ENCODE assay signal across 8 cellular contexts in the genomic region with DNA sequence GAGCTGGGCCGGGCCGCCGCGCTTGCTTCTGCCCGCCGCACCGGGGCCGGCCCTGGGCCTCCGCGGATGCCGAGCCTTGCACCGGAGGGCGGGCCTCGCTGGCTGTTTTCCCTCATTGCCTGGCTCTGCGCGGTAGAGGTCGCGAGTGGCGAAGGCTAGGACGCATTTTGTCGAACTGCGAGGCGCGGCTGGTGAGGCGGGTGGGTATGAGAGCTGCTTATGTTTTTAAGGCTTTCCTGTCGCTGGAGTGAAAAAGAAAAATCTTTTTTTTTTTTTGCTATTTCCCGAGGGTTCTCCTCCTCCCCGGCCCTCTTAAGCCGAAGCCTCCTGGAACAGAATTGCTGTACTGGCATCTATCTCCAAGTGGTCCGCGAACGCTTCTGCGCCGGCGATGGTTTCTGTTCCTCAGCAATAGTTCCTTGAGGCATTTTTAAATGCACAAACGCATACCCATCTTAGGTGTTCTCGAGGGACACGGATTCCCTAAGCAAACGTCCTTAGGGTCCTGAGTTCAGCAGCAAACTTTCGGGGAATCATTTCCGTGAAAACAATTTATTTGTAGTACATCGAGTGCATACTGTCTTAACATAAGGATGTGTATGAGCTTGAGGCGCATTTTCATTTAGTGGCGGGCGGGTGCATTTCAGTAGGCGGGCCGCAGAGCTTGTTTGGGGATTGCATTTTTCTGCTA. TPM values are rescaled to one million over a fixed set of nuclear protein-coding genes. Genes with fewer than 3 reads are reported as not detected.
DNase-seq lines count a peak whose midpoint lies in the region; ATAC-seq and TF ChIP-seq lines count a peak whose summit lies in the region.

No MANE protein-coding gene starts in this region.

- peak overlapping the region; percentile 72 for H3K4me3 ChIP-seq in AG09309 (ENCODE audit: control insufficient read depth, low read depth, low read length)
- peak overlapping the region; percentile 50 to 88 (median 73) for H3K4me3 ChIP-seq in dorsolateral prefrontal cortex
- H3K4me3 ChIP-seq in lower lobe of right lung: peak overlapping the region; percentile 74

- H3K4me1 Mint-ChIP-seq in activated CD4-positive, alpha-beta T cell treated with anti-CD3 and anti-CD28 coated beads, Interleukin-2, amount 10 ng/mL, durations not matched to agents 24 days and 14 days: peaks cover 62% of the 10 kb centered on the region

- DNase-seq in AG09309 (ENCODE audit: low read depth): peak; percentile 7
- peak; percentile 21 for DNase-seq in NCI-H2196 treated with DMSO at 0.1 percent for 48 hours (lab: John Stamatoyannopoulos, UW; ENCODE audit: unreplicated experiment)
- DNase-seq in activated CD4-positive, alpha-beta T cell treated with anti-CD3 and anti-CD28 coated beads, Interleukin-2, amount 10 ng/mL, durations not matched to agents 24 days and 14 days: no peak
- DNase-seq in dorsolateral prefrontal cortex: peak; percentile 56 to 76 (median 64)
- peak; percentile 78 for DNase-seq in lower lobe of right lung
- peak; percentile 51 for DNase-seq in stimulated activated CD4-positive, alpha-beta T cell treated with anti-CD3 and anti-CD28 coated beads, Interleukin-4, amount 100 ng/mL, for 48 hours (ENCODE audit: low read depth in 2 of 2)

- H3K4me1 ChIP-seq in lower lobe of right lung: peaks cover 42% of the 10 kb centered on the region

- H3K27me3 ChIP-seq in dorsolateral prefrontal cortex: no peaks in the 10 kb centered on the region
- no peaks in the 10 kb centered on the region for H3K27me3 ChIP-seq in lower lobe of right lung (ENCODE audit: low read depth)

- H3K9me3 Mint-ChIP-seq in activated CD4-positive, alpha-beta T cell treated with anti-CD3 and anti-CD28 coated beads, Interleukin-2, amount 10 ng/mL, durations not matched to agents 24 days and 14 days: peaks cover 12% of the 10 kb centered on the region

- intact Hi-C loops in activated CD4-positive, alpha-beta T cell treated with anti-CD3 and anti-CD28 coated beads, Interleukin-2, amount 10 ng/mL, durations not matched to agents 24 days and 14 days (cut with micrococcal nuclease): loop anchor here (1.0 to 10.0 kb wide), 16 partner anchors 31 to 795 kb away; partner anchors contain the start of genes BICD1, ETFBKMT, SINHCAF and YARS2
- intact Hi-C loops in dorsolateral prefrontal cortex (cut with DNase I): loop anchor here (2.0 to 10.0 kb wide), 10 partner anchors 145 to 717 kb away; partner anchors contain the start of genes BICD1 (in 2 of the 2), AMN1 (in 1 of the 2), DENND5B (in 1 of the 2) and DNM1L (in 1 of the 2)
- intact Hi-C loops in lower lobe of right lung (cut with DNase I): no loop called here

- peaks cover 58% of the 10 kb centered on the region for H3K36me3 Mint-ChIP-seq in activated CD4-positive, alpha-beta T cell treated with anti-CD3 and anti-CD28 coated beads, Interleukin-2, amount 10 ng/mL, durations not matched to agents 24 days and 14 days (ENCODE audit: low read depth)

- peaks cover 35% of the 10 kb centered on the region for H3K36me3 ChIP-seq in lower lobe of right lung

- H3K4me3 Mint-ChIP-seq in activated CD4-positive, alpha-beta T cell treated with anti-CD3 and anti-CD28 coated beads, Interleukin-2, amount 10 ng/mL, durations not matched to agents 24 days and 14 days: peak overlapping the region; percentile 87

- H3K9me3 ChIP-seq in lower lobe of right lung: no peaks in the 10 kb centered on the region

- H3K27ac Mint-ChIP-seq in activated CD4-positive, alpha-beta T cell treated with anti-CD3 and anti-CD28 coated beads, Interleukin-2, amount 10 ng/mL, durations not matched to agents 24 days and 14 days: peak overlapping the region; percentile 98

- peak; percentile 7 for TF ChIP-seq CTCF in AG09309 (IDR thresholded peaks at IDR 0.05; ENCODE audit: control insufficient read depth, insufficient read depth, low read depth, low read length, missing control alignments)
- TF ChIP-seq CTCF in dorsolateral prefrontal cortex (IDR thresholded peaks at IDR 0.05 in 54 of 56, conservative IDR thresholded peaks at IDR 0.05 in 2 of 56; ENCODE audit: low read depth in 1 of 56, partially characterized antibody in 56 of 56): peak in 6 of 56 donors; percentile 4 to 14 (median 8)
- no peak for TF ChIP-seq CTCF in lower lobe of right lung (IDR thresholded peaks at IDR 0.05)

- H3K27me3 Mint-ChIP-seq in activated CD4-positive, alpha-beta T cell treated with anti-CD3 and anti-CD28 coated beads, Interleukin-2, amount 10 ng/mL, durations not matched to agents 24 days and 14 days: no peaks in the 10 kb centered on the region

- ATAC-seq in GM18858 (IDR thresholded peaks at IDR 0.05; ENCODE audit: unreplicated experiment) (peak; percentile 24), HG03066 (IDR thresholded peaks at IDR 0.05; ENCODE audit: low read depth, unreplicated experiment) (peak; percentile 30), lower lobe of right lung (peak; percentile 4 to 23)

- H3K27ac ChIP-seq in dorsolateral prefrontal cortex: peak overlapping the region; percentile 15 to 95 (median 88)
- peak overlapping the region; percentile 88 for H3K27ac ChIP-seq in lower lobe of right lung

RNA-seq across cellular contexts. Expression of gene RESF1, which starts 0.6 kb away (rescaled TPM):
- 51.1 and 55.5 TPM in 2 replicates for total RNA-seq in activated CD4-positive, alpha-beta T cell treated with anti-CD3 and anti-CD28 coated beads, Interleukin-2, amount 10 ng/mL, durations not matched to agents 24 days and 14 days
- total RNA-seq in dorsolateral prefrontal cortex: 10 to 100 TPM; 21.6 to 58.1 (median 36.9) TPM
- 77.2 TPM for total RNA-seq in lower lobe of right lung
